In genomic region chr5:77133061-77133758, GRCh38 we compare ENCODE assay signal across 8 cellular contexts. TPM values are rescaled to one million over a fixed set of nuclear protein-coding genes. Genes with fewer than 3 reads are reported as not detected.
A peak's percentile ranks its signal among the peaks of the same experiment; 100 is the strongest.
DNase-seq lines count a peak whose midpoint lies in the region; ATAC-seq and TF ChIP-seq lines count a peak whose summit lies in the region.

No MANE protein-coding gene starts in this region.

- peak; percentile 88 for DNase-seq in H4 (ENCODE audit: low spot score)
- peak; percentile 90 for DNase-seq in glomerular visceral epithelial cell (ENCODE audit: extremely low spot score)
- DNase-seq in skeletal muscle cell (ENCODE audit: low read depth), result peak; percentile 99

- ATAC-seq in SK-N-SH treated with all-trans-retinoic acid at 6 μM for 48 hours (peak; percentile 99), GM21576 (IDR thresholded peaks at IDR 0.05; ENCODE audit: unreplicated experiment) (no peak), GM21381 (IDR thresholded peaks at IDR 0.05; ENCODE audit: unreplicated experiment) (no peak), HG03095 (IDR thresholded peaks at IDR 0.05; ENCODE audit: unreplicated experiment) (no peak), HG02970 (IDR thresholded peaks at IDR 0.05; ENCODE audit: low FRiP score, unreplicated experiment) (no peak)

- no peak overlapping the region for H3K4me3 ChIP-seq in skeletal muscle cell (ENCODE audit: low read depth, low read length)

TF ChIP-seq in SK-N-SH treated with all-trans-retinoic acid at 6 μM for 48 hours, 23 proteins besides CTCF, POLR2A, EP300 and RAD21:
- TF ChIP-seq ISL1 (CRISPR knock-in tag; IDR thresholded peaks at IDR 0.05), result 0 out of 2 replicates have a peak, but pooled peaks have one; percentile 44
- no peak for TF ChIP-seq GLIS3 (CRISPR knock-in tag; IDR thresholded peaks at IDR 0.05)
- TF ChIP-seq ZC3H10 (CRISPR knock-in tag; IDR thresholded peaks at IDR 0.05), result no peak
- TF ChIP-seq ZFP3 (CRISPR knock-in tag; IDR thresholded peaks at IDR 0.05), result 0 out of 2 replicates have a peak, but pooled peaks have one; percentile 45
TF ChIP-seq in SK-N-SH treated with all-trans-retinoic acid at 6 μM for 48 hours: peak in this region for 2.

RNA-seq across cellular contexts. Expression of gene ZBED3, which starts 46.1 kb away (rescaled TPM):
- total RNA-seq in H4 (2014; rRNA removed; shearing (Covaris generic)), result 0.90 and 1.3 TPM in 2 replicates
